Comparison of ENCODE assay signal across 13 cellular contexts in genomic region chr7:98703916-98704315, GRCh38.
"Had no signal": no experiment of that assay in that cellular context is flagged by ENCODE, and none has a peak within 500 bp of the region (broad histone marks: within the 10 kb centered on the region; RNA-seq: fewer than 3 reads in every experiment).

No MANE protein-coding gene starts in this region.

- DNase-seq: activated CD4-positive, CD25-positive, alpha-beta regulatory T cell treated with anti-CD3 and anti-CD28 coated beads, Interleukin-2, amount 50 U/mL, for 72 hours; activated naive CD8-positive, alpha-beta T cell treated with anti-CD3 and anti-CD28 coated beads, Interleukin-2, amount 10 ng/mL, durations not matched to agents 7 days and 5 days; kidney glomerular epithelial cell; left ventricle myocardium superior; naive thymus-derived CD8-positive, alpha-beta T cell; posterior cingulate gyrus; retina; stimulated activated CD4-positive, alpha-beta T cell treated with anti-CD3 and anti-CD28 coated beads, Interleukin-2, amount 100 ng/mL, for 48 hours; thyroid gland; uterus had no signal

- H3K27ac ChIP-seq: coronary artery, thyroid gland, uterus had no signal

- H3K27me3 ChIP-seq: thyroid gland, uterus had no signal

- H3K9me3 ChIP-seq: thyroid gland, uterus had no signal

- H3K36me3 ChIP-seq: thyroid gland, uterus had no signal

- H3K4me1 ChIP-seq: thyroid gland, uterus had no signal

- H3K4me3 ChIP-seq: coronary artery, thyroid gland, uterus had no signal

- ATAC-seq: esophagus mucosa; left ventricle myocardium superior; naive thymus-derived CD8-positive, alpha-beta T cell; stimulated activated memory B cell treated with anti-CD40 and anti-IgM and Interleukin-4, amounts not matched to agents 10 μg/mL and 1 μg/mL and 100 μg/mL, for 72 hours had no signal
